Comparison of ENCODE assay signal across 13 cellular contexts in genomic region chr5:19626218-19626617, GRCh38.
"Had no signal": no experiment of that assay in that cellular context is flagged by ENCODE, and none has a peak within 500 bp of the region (broad histone marks: within the 10 kb centered on the region; RNA-seq: fewer than 3 reads in every experiment).

No MANE protein-coding gene starts in this region.

- ATAC-seq: esophagus mucosa, gastrocnemius medialis, left lung, lower lobe of right lung, natural killer cell had no signal

- DNase-seq: effector memory CD4-positive, alpha-beta T cell; gastrocnemius medialis; glutamatergic neuron; immature natural killer cell; left lung; lower lobe of right lung; natural killer cell; nucleus accumbens; ovary; stimulated activated CD4-positive, alpha-beta T cell treated with anti-CD3 and anti-CD28 coated beads, Interleukin-2, amount 100 ng/mL, for 48 hours; stimulated activated naive CD4-positive, alpha-beta T cell treated with Interleukin-2 at 50 U/mL for 16 hours; thyroid gland had no signal
